8 cellular contexts compared by ENCODE assay signal in the genomic region with DNA sequence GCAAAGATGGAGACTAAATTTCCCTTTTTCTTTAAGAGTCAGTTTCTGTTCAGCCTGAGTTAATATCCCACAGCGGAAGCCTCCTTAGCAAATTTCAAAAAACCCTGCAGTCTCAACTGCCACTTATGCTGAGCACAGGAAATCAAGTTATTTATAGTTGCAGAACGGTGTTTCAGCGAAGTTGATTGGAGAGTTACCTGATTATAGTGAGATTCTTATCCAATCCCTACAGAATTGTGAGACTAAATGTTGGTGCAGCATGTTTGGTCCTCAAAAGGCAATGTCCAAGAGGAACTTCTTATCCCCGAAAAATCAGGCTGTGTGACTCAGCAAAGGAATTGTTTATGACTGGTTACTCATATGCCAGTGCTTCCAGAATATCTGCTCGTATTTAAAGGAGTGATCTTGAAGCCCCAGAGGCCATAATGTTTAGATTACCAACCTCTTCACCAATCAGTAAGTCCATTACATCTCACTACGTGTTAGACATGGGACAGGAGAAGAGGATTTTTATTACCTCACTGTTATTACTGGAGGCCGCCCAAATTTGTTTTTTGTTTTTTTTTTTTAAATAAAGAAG.
DNase-seq lines count a peak whose midpoint lies in the region; ATAC-seq and TF ChIP-seq lines count a peak whose summit lies in the region.

No MANE protein-coding gene starts in this region.

- no peaks in the 10 kb centered on the region for H3K36me3 ChIP-seq in HCT116 (ENCODE audit: control insufficient read depth in 1 of 2, insufficient read depth in 2 of 2, low read length in 2 of 2)
- H3K36me3 ChIP-seq in SU-DHL-6 (ENCODE audit: low read length), result no peaks in the 10 kb centered on the region
- H3K36me3 ChIP-seq in skeletal muscle satellite cell (ENCODE audit: insufficient read depth, low read length), result no peaks in the 10 kb centered on the region

- POLR2A ChIA-PET in HCT116 (lab: Charles Lee), result no interaction called here

- H3K9me2 ChIP-seq in HCT116 (ENCODE audit: insufficient read depth) (no peaks in the 10 kb centered on the region), SU-DHL-6 (replicated peaks; ENCODE audit: insufficient read depth, low read length) (no peaks in the 10 kb centered on the region)

- H3K9me3 ChIP-seq in HCT116 (ENCODE audit: control insufficient read depth in 1 of 2, insufficient read depth in 1 of 2, low read depth in 1 of 2, low read length in 2 of 2), result no peaks in the 10 kb centered on the region
- H3K9me3 ChIP-seq in SU-DHL-6 (ENCODE audit: insufficient read depth, low read length), result no peaks in the 10 kb centered on the region
- H3K9me3 ChIP-seq in skeletal muscle satellite cell (replicated peaks; ENCODE audit: low read length), result no peaks in the 10 kb centered on the region

- intact Hi-C loops in HCT116 (cut with micrococcal nuclease), result no loop called here

- RAD21 ChIA-PET in HCT116 (lab: Charles Lee; ENCODE audit: low non-redundant PET in 1 of 2, low total read pairs in 2 of 2, uncharacterized antibody in 2 of 2, unreplicated experiment in 2 of 2), result no interaction called here

- H3K4me3 ChIP-seq in HCT116 (replicated peaks in 1 of 2; ENCODE audit: low read depth in 1 of 2, low read length in 2 of 2), result peak overlapping the region; percentile 2 to 86; a peak in 3 of 4 replicates
- no peak overlapping the region for H3K4me3 ChIP-seq in SU-DHL-6 (ENCODE audit: insufficient read depth, low read length, poor library complexity, severe bottlenecking)
- no peak overlapping the region for H3K4me3 ChIP-seq in skeletal muscle satellite cell (ENCODE audit: low read length)

- H4K20me1 ChIP-seq in HCT116 (ENCODE audit: insufficient read depth) (no peaks in the 10 kb centered on the region), SU-DHL-6 (ENCODE audit: low read depth, low read length) (0 out of 2 replicates have a peak, but pooled peaks cover 5% of the 10 kb centered on the region)

- H2AFZ ChIP-seq in HCT116 (ENCODE audit: low read depth, low read length, poor library complexity, severe bottlenecking) (no peak overlapping the region), SU-DHL-6 (ENCODE audit: low read depth, low read length, severe bottlenecking) (no peak overlapping the region)

- TF ChIP-seq CTCF in C4-2B (conservative IDR thresholded peaks at IDR 0.05), result no peak
- no peak for TF ChIP-seq CTCF in HCT116 (IDR thresholded peaks at IDR 0.05 in 2 of 3, conservative IDR thresholded peaks at IDR 0.05 in 1 of 3; ENCODE audit: borderline replicate concordance in 1 of 3, insufficient read depth in 1 of 3, low read depth in 2 of 3, low read length in 2 of 3)
- TF ChIP-seq CTCF in SU-DHL-6 (IDR thresholded peaks at IDR 0.05; ENCODE audit: insufficient read depth, low read length, poor library complexity, severe bottlenecking), result no peak
- no peak for TF ChIP-seq CTCF in GM13976 (IDR thresholded peaks at IDR 0.05; ENCODE audit: borderline replicate concordance, control extremely low read depth, extremely low read depth, insufficient read depth, missing control alignments)

- peaks cover 9% of the 10 kb centered on the region; the same call in 1 of the 2 replicates for H3F3A ChIP-seq in SU-DHL-6 (ENCODE audit: insufficient read depth)

- ATAC-seq in HCT116, result peak; percentile 6; the same call in 1 of the 2 replicates
- no peak for ATAC-seq in HG03095 (IDR thresholded peaks at IDR 0.05; ENCODE audit: unreplicated experiment)

- CTCF ChIA-PET in HCT116 (lab: Charles Lee), result interaction anchor here (1.4 kb wide), 1 partner anchor 22 kb away, joined by 4 read pairs; no protein-coding TSS in a partner anchor

- H3K27me3 ChIP-seq in HCT116 (ENCODE audit: insufficient read depth, low read length) (no peaks in the 10 kb centered on the region), SU-DHL-6 (ENCODE audit: low read length) (no peaks in the 10 kb centered on the region), skeletal muscle satellite cell (ENCODE audit: control insufficient read depth, insufficient read depth, low read length) (no peaks in the 10 kb centered on the region)

- TF ChIP-seq POLR2A in HCT116 (IDR thresholded peaks at IDR 0.05; ENCODE audit: borderline replicate concordance, extremely low read depth, insufficient read depth, insufficient read length), result no peak

- no peak for TF ChIP-seq RAD21 in HCT116 (IDR thresholded peaks at IDR 0.05; ENCODE audit: low read depth)

- DNase-seq in HCT116 (ENCODE audit: low read depth, low spot score), result peak; percentile 71
- DNase-seq in fibroblast of gingiva (ENCODE audit: low read depth), result peak; percentile 91
- no peak for DNase-seq in GM13976 (ENCODE audit: low spot score)
- no peak for DNase-seq in Ammon's horn (ENCODE audit: low spot score)

- H3K27ac ChIP-seq in C4-2B (peak overlapping the region; percentile 96; the same call in 1 of the 2 replicates), HCT116 (ENCODE audit: low read depth, low read length) (peak overlapping the region; percentile 89), SU-DHL-6 (ENCODE audit: low read depth, low read length) (0 out of 2 replicates have a peak overlapping the region, but pooled peaks have one; percentile 35)

- H3K79me2 ChIP-seq in HCT116 (ENCODE audit: insufficient read depth, low read length) (peaks cover 80% of the 10 kb centered on the region), SU-DHL-6 (ENCODE audit: insufficient read depth, low read length) (peaks cover 54% of the 10 kb centered on the region)

- peak overlapping the region; percentile 86 for H3K9ac ChIP-seq in HCT116 (ENCODE audit: low read length)
- H3K9ac ChIP-seq in SU-DHL-6 (ENCODE audit: low read length), result no peak overlapping the region
- H3K9ac ChIP-seq in skeletal muscle satellite cell (ENCODE audit: low read depth, low read length), result no peak overlapping the region

- H3K4me2 ChIP-seq in HCT116 (ENCODE audit: low read length) (peak overlapping the region; percentile 92), SU-DHL-6 (ENCODE audit: low read depth, low read length, poor library complexity, severe bottlenecking) (peak overlapping the region; percentile 94), skeletal muscle satellite cell (ENCODE audit: low read length) (peak overlapping the region; percentile 88)

- BruUV-seq in HCT116 (replicated peaks; lab: Mats Ljungman, UMichigan), result TSS peak; percentile 64

- H3K4me1 ChIP-seq in HCT116 (ENCODE audit: control insufficient read depth in 1 of 2, insufficient read depth in 2 of 2, low read length in 2 of 2), result peaks cover 46 to 65% of the 10 kb centered on the region in 2 experiments
- peaks cover 53% of the 10 kb centered on the region for H3K4me1 ChIP-seq in skeletal muscle satellite cell (ENCODE audit: control insufficient read depth, insufficient read depth, low read length)

- in situ Hi-C loops in GM13976 (cut with MboI; ENCODE audit: low sequenced_read_pairs, unreplicated experiment), result no loop called here

TF ChIP-seq in HCT116, 20 proteins besides CTCF, POLR2A, EP300 and RAD21 (continues in another document):
- TF ChIP-seq CBX3 (IDR thresholded peaks at IDR 0.05; ENCODE audit: low read depth) (peak; percentile 33; the same call in 1 of the 2 replicates), ELF1 (IDR thresholded peaks at IDR 0.05; ENCODE audit: borderline replicate concordance, low read depth) (no peak), CEBPB (IDR thresholded peaks at IDR 0.05; ENCODE audit: low read depth) (no peak), EZH2 (IDR thresholded peaks at IDR 0.05) (no peak), EZH2phosphoT487 (IDR thresholded peaks at IDR 0.05; ENCODE audit: borderline replicate concordance) (no peak), SP1 (IDR thresholded peaks at IDR 0.05; ENCODE audit: low read depth) (peak; percentile 49; the same call in 1 of the 2 replicates), TCF7L2 (IDR thresholded peaks at IDR 0.05; ENCODE audit: borderline replicate concordance, extremely low read depth, insufficient read depth, insufficient read length) (no peak), ZFX (IDR thresholded peaks at IDR 0.05) (no peak), SIN3A (IDR thresholded peaks at IDR 0.05; ENCODE audit: low read depth) (0 out of 2 replicates have a peak, but pooled peaks have one; percentile 26)
- TF ChIP-seq, protein P1, sequence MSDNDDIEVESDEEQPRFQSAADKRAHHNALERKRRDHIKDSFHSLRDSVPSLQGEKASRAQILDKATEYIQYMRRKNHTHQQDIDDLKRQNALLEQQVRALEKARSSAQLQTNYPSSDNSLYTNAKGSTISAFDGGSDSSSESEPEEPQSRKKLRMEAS (IDR thresholded peaks at IDR 0.05), result peak; percentile 63
- TF ChIP-seq, protein P2, sequence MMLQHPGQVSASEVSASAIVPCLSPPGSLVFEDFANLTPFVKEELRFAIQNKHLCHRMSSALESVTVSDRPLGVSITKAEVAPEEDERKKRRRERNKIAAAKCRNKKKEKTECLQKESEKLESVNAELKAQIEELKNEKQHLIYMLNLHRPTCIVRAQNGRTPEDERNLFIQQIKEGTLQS (IDR thresholded peaks at IDR 0.05), result no peak
- TF ChIP-seq, protein P3, sequence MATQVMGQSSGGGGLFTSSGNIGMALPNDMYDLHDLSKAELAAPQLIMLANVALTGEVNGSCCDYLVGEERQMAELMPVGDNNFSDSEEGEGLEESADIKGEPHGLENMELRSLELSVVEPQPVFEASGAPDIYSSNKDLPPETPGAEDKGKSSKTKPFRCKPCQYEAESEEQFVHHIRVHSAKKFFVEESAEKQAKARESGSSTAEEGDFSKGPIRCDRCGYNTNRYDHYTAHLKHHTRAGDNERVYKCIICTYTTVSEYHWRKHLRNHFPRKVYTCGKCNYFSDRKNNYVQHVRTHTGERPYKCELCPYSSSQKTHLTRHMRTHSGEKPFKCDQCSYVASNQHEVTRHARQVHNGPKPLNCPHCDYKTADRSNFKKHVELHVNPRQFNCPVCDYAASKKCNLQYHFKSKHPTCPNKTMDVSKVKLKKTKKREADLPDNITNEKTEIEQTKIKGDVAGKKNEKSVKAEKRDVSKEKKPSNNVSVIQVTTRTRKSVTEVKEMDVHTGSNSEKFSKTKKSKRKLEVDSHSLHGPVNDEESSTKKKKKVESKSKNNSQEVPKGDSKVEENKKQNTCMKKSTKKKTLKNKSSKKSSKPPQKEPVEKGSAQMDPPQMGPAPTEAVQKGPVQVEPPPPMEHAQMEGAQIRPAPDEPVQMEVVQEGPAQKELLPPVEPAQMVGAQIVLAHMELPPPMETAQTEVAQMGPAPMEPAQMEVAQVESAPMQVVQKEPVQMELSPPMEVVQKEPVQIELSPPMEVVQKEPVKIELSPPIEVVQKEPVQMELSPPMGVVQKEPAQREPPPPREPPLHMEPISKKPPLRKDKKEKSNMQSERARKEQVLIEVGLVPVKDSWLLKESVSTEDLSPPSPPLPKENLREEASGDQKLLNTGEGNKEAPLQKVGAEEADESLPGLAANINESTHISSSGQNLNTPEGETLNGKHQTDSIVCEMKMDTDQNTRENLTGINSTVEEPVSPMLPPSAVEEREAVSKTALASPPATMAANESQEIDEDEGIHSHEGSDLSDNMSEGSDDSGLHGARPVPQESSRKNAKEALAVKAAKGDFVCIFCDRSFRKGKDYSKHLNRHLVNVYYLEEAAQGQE (IDR thresholded peaks at IDR 0.05; ENCODE audit: low read depth), result no peak

Comparison
In these comparisons a context has a peak if more than half of its experiments do, and no peak if none do; other contexts are left out.
1. H3K27ac ChIP-seq: peak in every context shown above with its lines; median percentile 96 in C4-2B; 89 in HCT116; 35 in SU-DHL-6.
2. DNase-seq: peak in HCT116 (single experiment) and fibroblast of gingiva (single experiment); none in GM13976 (single experiment) and Ammon's horn (single experiment).
3. H3K4me3 ChIP-seq: peak in HCT116 (2 of 2); none in SU-DHL-6 (single experiment) and skeletal muscle satellite cell (single experiment).
4. Peak in every context shown above with its lines, with median percentiles within 50 percentile points of each other: H3K4me2 ChIP-seq.